Comparison of ENCODE assay signal across 13 cellular contexts in the genomic region with DNA sequence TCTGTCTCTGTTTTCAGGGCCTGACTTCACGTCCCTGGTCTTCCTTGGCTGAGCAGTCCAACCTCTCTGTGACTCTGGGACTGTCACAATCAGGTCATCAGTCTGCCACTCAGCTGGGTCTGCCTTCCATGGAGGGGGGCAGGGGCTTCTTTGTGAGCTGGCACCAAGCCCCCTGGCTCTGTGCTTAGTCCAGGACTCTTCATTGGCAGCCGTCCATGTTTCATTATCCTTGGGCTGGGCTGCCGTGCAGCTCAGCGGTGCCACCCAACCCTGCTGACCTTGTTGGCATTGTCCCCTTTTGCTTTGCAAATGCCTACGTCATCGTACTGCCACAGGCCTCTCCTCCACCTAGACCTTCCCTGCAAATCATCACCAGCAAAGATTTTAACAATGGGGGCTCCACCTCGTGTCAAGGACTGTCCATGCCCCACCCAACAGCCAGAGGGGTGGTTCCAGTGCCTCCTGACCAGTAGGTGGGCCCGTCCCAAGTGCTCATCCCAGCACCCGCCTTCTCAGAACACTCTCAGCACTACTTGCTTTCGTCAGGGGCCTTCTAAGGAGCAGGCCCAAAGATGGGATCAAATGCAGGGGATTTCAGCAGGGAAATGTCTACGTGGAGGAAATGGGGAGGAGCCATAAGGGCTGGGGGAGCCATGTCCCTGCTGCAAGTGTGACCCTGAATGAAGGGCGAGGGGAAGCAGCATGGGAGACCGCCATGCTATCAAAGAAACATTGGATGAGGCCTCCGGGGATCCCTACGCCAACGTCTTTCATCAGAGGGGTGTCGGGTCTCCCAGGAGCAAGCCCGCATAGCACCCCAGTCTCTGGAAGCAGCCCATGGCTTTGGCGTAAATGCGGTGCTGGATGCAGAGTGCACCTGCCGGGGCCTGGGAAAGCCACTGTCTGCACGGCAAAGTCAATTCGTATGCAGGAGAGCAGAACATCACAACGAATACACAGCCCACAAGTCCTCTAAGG. TPM values are rescaled to one million over a fixed set of nuclear protein-coding genes. Genes with fewer than 3 reads are reported as not detected.
"Had no signal": no experiment of that assay in that cellular context is flagged by ENCODE, and none has a peak within 500 bp of the region (broad histone marks: within the 10 kb centered on the region; RNA-seq: fewer than 3 reads in every experiment).

No MANE protein-coding gene starts in this region.

- DNase-seq: activated naive CD8-positive, alpha-beta T cell treated with anti-CD3 and anti-CD28 coated beads, Interleukin-2, amount 50 U/mL, for 24 hours; activated T-cell treated with anti-CD3 and anti-CD28 coated beads, Interleukin-2, amount 50 U/mL, for 1 hour; mesendoderm; pancreas; small intestine; uterus had no signal

- H3K36me3 ChIP-seq: pancreas, uterus had no signal

- FAIRE-seq: astrocyte, endometrium, pancreas, small intestine had no signal

- H3K4me1 ChIP-seq: pancreas, uterus had no signal

- ATAC-seq: activated CD4-positive, CD25-positive, alpha-beta regulatory T cell treated with anti-CD3 and anti-CD28 coated beads, Interleukin-2, amount 50 U/mL, for 24 hours; activated naive CD8-positive, alpha-beta T cell treated with anti-CD3 and anti-CD28 coated beads, Interleukin-2, amount 50 U/mL, for 24 hours; esophagus mucosa; pancreas had no signal

- H3K27me3 ChIP-seq: pancreas, uterus had no signal

- H3K4me3 ChIP-seq: pancreas, uterus had no signal

- H3K27ac ChIP-seq: pancreas, uterus had no signal

- H3K9me3 ChIP-seq: pancreas, uterus had no signal

RNA-seq across cellular contexts. Expression of gene KRTAP5-6, which starts 18.2 kb away (rescaled TPM):
- total RNA-seq: astrocyte, esophagus mucosa, neural crest cell, pancreas, renal cortical epithelial cell, uterus had no signal
- polyA plus RNA-seq: pancreas, small intestine, thymus had no signal

RNA-seq across cellular contexts. Expression of gene IFITM10, which starts 35.2 kb away (rescaled TPM):
- total RNA-seq: neural crest cell had no signal
